ENCODE assay signal across 17 cellular contexts in genomic region chr10:70843333-70843732, GRCh38. TPM values are rescaled to one million over a fixed set of nuclear protein-coding genes. Genes with fewer than 3 reads are reported as not detected.
"Had no signal": no experiment of that assay in that cellular context is flagged by ENCODE, and none has a peak within 500 bp of the region (broad histone marks: within the 10 kb centered on the region; RNA-seq: fewer than 3 reads in every experiment).

No MANE protein-coding gene starts in this region.

- DNase-seq: activated CD4-positive, alpha-beta T cell treated with anti-CD3 and anti-CD28 coated beads, Interleukin-2, amount 50 U/mL, for 48 hours; activated naive CD4-positive, alpha-beta T cell treated with anti-CD3 and anti-CD28 coated beads, Interleukin-2, amount 10 ng/mL, durations not matched to agents 7 days and 5 days; islet precursor cell; left ventricle myocardium inferior; naive thymus-derived CD8-positive, alpha-beta T cell; stimulated activated CD4-positive, alpha-beta T cell treated with anti-CD3 and anti-CD28 coated beads, Interleukin-4, amount 100 ng/mL, for 4 hours; stimulated activated CD8-positive, alpha-beta memory T cell treated with anti-CD3 and anti-CD28 coated beads, Interleukin-4, amount 100 ng/mL, for 48 hours; stimulated activated naive CD8-positive, alpha-beta T cell treated with anti-CD3 and anti-CD28 coated beads, Interleukin-15, Interleukin-2, amounts not matched to agents 100 U/mL and 50 U/mL, for 24 hours; trophoblast cell had no signal

- ATAC-seq: gastroesophageal sphincter; naive thymus-derived CD8-positive, alpha-beta T cell; stimulated activated naive CD8-positive, alpha-beta T cell treated with anti-CD3 and anti-CD28 coated beads, Interleukin-15, Interleukin-2, amounts not matched to agents 100 U/mL and 50 U/mL, for 24 hours had no signal

- FAIRE-seq: endometrium had no signal

RNA-seq across cellular contexts. Expression of gene TBATA, which starts 58.2 kb away (rescaled TPM):
- total RNA-seq: ascending aorta; breast epithelium; gastroesophageal sphincter; hepatocyte; left ventricle myocardium inferior; mucosa of gallbladder; naive thymus-derived CD8-positive, alpha-beta T cell; renal cortical epithelial cell; skeletal muscle tissue had no signal
